ENCODE assay signal across 1 cellular context in the genomic region with DNA sequence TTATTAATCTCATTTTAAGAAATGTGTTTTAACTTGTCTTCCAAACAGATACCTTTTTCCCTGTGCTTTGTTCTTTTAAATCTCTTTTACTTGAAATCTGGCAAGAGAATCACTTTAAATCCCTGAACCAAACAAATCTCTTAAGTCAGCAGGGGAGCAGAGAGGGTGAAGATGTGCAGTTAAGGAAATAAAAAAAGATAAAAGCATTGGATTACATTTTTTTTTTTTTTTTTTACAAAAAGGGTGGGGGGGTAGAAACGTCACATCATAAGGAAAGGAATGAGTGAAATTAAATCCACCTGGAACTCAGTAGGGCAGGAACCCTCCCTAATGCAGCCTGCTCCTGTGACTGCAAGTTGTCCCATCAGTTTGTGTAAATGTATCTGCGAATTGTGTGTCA.
TF ChIP-seq lines count a peak whose summit lies in the region.

No MANE protein-coding gene starts in this region.

TF ChIP-seq in HepG2, 621 proteins besides CTCF, POLR2A, EP300 and RAD21:
- TF ChIP-seq ZBTB7A (CRISPR knock-in tag; IDR thresholded peaks at IDR 0.05): no peak
- peak; percentile 26; the same call in 1 of the 2 replicates for TF ChIP-seq KLF12 (CRISPR knock-in tag; IDR thresholded peaks at IDR 0.05; ENCODE audit: borderline replicate concordance)
- 0 out of 2 replicates have a peak, but pooled peaks have one; percentile 17 for TF ChIP-seq HNRNPUL1 (IDR thresholded peaks at IDR 0.05; ENCODE audit: low read depth, low read length)
- TF ChIP-seq, protein P1, sequence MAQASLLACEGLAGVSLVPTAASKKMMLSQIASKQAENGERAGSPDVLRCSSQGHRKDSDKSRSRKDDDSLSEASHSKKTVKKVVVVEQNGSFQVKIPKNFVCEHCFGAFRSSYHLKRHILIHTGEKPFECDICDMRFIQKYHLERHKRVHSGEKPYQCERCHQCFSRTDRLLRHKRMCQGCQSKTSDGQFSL (CRISPR knock-in tag; IDR thresholded peaks at IDR 0.05): peak; percentile 81; the same call in 1 of the 2 replicates
- no peak for TF ChIP-seq MED1 (CRISPR knock-in tag; IDR thresholded peaks at IDR 0.05)
- no peak for TF ChIP-seq SNAPC2 (CRISPR knock-in tag; IDR thresholded peaks at IDR 0.05)
- TF ChIP-seq, protein P2, sequence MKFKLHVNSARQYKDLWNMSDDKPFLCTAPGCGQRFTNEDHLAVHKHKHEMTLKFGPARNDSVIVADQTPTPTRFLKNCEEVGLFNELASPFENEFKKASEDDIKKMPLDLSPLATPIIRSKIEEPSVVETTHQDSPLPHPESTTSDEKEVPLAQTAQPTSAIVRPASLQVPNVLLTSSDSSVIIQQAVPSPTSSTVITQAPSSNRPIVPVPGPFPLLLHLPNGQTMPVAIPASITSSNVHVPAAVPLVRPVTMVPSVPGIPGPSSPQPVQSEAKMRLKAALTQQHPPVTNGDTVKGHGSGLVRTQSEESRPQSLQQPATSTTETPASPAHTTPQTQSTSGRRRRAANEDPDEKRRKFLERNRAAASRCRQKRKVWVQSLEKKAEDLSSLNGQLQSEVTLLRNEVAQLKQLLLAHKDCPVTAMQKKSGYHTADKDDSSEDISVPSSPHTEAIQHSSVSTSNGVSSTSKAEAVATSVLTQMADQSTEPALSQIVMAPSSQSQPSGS (CRISPR knock-in tag; IDR thresholded peaks at IDR 0.05): 0 out of 2 replicates have a peak, but pooled peaks have one; percentile 10
- TF ChIP-seq ZNF383 (CRISPR knock-in tag; IDR thresholded peaks at IDR 0.05; ENCODE audit: borderline replicate concordance): 0 out of 2 replicates have a peak, but pooled peaks have one; percentile 1
